In the genomic region with DNA sequence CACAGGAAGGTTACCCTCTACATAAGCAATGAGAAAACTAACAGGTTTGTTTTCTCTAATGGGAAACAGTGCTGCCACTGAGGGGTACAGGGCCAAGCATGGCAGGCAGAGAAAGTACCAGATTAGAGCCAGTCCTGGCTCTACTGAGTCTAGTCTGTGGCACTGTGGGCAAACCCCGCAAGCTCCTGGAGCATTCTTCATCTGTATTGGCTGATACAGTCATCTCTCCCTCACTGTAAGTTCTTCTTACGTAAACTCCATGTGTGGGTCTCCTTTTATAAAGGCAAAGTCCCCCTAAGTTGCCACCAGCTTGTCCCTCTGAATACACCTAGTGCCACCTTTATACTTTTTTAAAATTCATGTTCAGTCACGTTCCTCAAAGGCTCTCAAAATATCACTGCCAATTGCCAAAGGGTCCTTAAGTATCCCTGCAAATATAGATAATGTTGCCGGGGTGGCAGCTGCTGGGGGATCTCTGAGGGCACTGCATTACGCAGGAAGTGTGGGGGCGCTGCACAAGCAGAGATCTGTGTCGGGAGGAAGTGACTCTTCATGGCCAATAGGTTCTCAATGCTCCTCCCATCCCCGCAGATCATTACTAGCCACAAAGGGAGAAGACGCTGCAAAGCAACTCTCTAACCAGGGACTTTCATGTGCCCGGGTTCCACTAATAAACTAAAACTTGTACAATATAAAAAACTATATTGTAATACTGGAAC, we compare ENCODE assay signal across 8 cellular contexts. TPM values are rescaled to one million over a fixed set of nuclear protein-coding genes. Genes with fewer than 3 reads are reported as not detected.
A peak's percentile ranks its signal among the peaks of the same experiment; 100 is the strongest.
DNase-seq lines count a peak whose midpoint lies in the region; ATAC-seq lines count a peak whose summit lies in the region.

No MANE protein-coding gene starts in this region.

- H3K27me3 Mint-ChIP-seq in central memory CD8-positive, alpha-beta T cell, result no peaks in the 10 kb centered on the region

- ATAC-seq in GM18502 (IDR thresholded peaks at IDR 0.05; ENCODE audit: poor library complexity, unreplicated experiment) (peak; percentile 64), HG03064 (IDR thresholded peaks at IDR 0.05; ENCODE audit: low read depth, unreplicated experiment) (peak; percentile 51)
- ATAC-seq in central memory CD8-positive, alpha-beta T cell (replicated peaks; ENCODE audit: extremely low read depth, poor library complexity, severe bottlenecking), result peak; percentile 93

- H3K36me3 Mint-ChIP-seq in central memory CD8-positive, alpha-beta T cell (ENCODE audit: insufficient read depth), result peaks cover 21% of the 10 kb centered on the region

- H3K9me3 Mint-ChIP-seq in central memory CD8-positive, alpha-beta T cell, result no peaks in the 10 kb centered on the region

- peaks cover 80% of the 10 kb centered on the region for H3K4me1 Mint-ChIP-seq in central memory CD8-positive, alpha-beta T cell

- DNase-seq in UCSD-AML1 (lab: John Stamatoyannopoulos, UW; ENCODE audit: unreplicated experiment) (peak; percentile 32), ureter (ENCODE audit: low spot score) (no peak), DMS153 treated with DMSO at 0.1 percent for 48 hours (lab: John Stamatoyannopoulos, UW; ENCODE audit: unreplicated experiment) (no peak), iPS-NIHi7 (ENCODE audit: extremely low spot score) (no peak)
- DNase-seq in central memory CD8-positive, alpha-beta T cell (ENCODE audit: low spot score in 2 of 2), result peak; percentile 56 to 73
- DNase-seq in stimulated activated CD4-positive, alpha-beta T cell treated with anti-CD3 and anti-CD28 coated beads, TNF-alpha, amount 100 ng/mL, for 48 hours (ENCODE audit: low read depth in 3 of 3), result peak; percentile 41 to 64 (median 61)

- peak overlapping the region; percentile 72 for H3K4me3 Mint-ChIP-seq in central memory CD8-positive, alpha-beta T cell

- H3K27ac Mint-ChIP-seq in central memory CD8-positive, alpha-beta T cell (ENCODE audit: low read depth), result peak overlapping the region; percentile 95

RNA-seq across cellular contexts. Expression of a gene that starts 18.8 kb away (rescaled TPM):
- total RNA-seq in ureter, result 145 TPM

Comparison
In these comparisons a context has a peak if more than half of its experiments do, and no peak if none do; other contexts are left out.
1. DNase-seq: peak in UCSD-AML1 (single experiment), central memory CD8-positive, alpha-beta T cell (2 of 2) and stimulated activated CD4-positive, alpha-beta T cell treated with anti-CD3 and anti-CD28 coated beads, TNF-alpha, amount 100 ng/mL, for 48 hours (3 of 3); none in ureter (single experiment), DMS153 treated with DMSO at 0.1 percent for 48 hours (single experiment) and iPS-NIHi7 (single experiment).
2. Peak in every context shown above with its lines, with median percentiles within 50 percentile points of each other: ATAC-seq.